ENCODE assay signal across 8 cellular contexts in genomic region chr9:17134396-17134842, GRCh38. TPM values are rescaled to one million over a fixed set of nuclear protein-coding genes. Genes with fewer than 3 reads are reported as not detected.
DNase-seq lines count a peak whose midpoint lies in the region; ATAC-seq and TF ChIP-seq lines count a peak whose summit lies in the region.

No MANE protein-coding gene starts in this region.

- no peaks in the 10 kb centered on the region for H3K27me3 ChIP-seq in GM06990 (replicated peaks; ENCODE audit: control insufficient read depth, insufficient read depth, low read length)

- DNase-seq in GM06990 (ENCODE audit: extremely low read depth, insufficient read length) (no peak), NCI-H524 treated with DMSO at 0.1 percent for 48 hours (lab: John Stamatoyannopoulos, UW) (peak; percentile 24), endothelial cell (ENCODE audit: low spot score) (no peak), NCI-H1417 treated with DMSO at 0.1 percent for 48 hours (lab: John Stamatoyannopoulos, UW) (no peak), HK-2 (ENCODE audit: unreplicated experiment) (no peak)
- DNase-seq in naive thymus-derived CD8-positive, alpha-beta T cell = no peak

- H3K36me3 ChIP-seq in GM06990 (ENCODE audit: control insufficient read depth, insufficient read depth, low read length) = no peaks in the 10 kb centered on the region

- TF ChIP-seq CTCF in GM06990 (IDR thresholded peaks at IDR 0.05; ENCODE audit: insufficient read depth, low read length, poor library complexity, severe bottlenecking) (no peak), endothelial cell (IDR thresholded peaks at IDR 0.05; ENCODE audit: unreplicated experiment) (no peak)

- POLR2A ChIA-PET in naive thymus-derived CD8-positive, alpha-beta T cell (lab: Charles Lee) = no interaction called here

- ATAC-seq in naive thymus-derived CD8-positive, alpha-beta T cell = no peak
- ATAC-seq in HG03521 (IDR thresholded peaks at IDR 0.05; ENCODE audit: unreplicated experiment) = no peak
- ATAC-seq in HG02981 (IDR thresholded peaks at IDR 0.05; ENCODE audit: unreplicated experiment) = no peak

- peak overlapping the region; percentile 96 for H3K4me3 Mint-ChIP-seq in endothelial cell (ENCODE audit: unreplicated experiment)
- H3K4me3 Mint-ChIP-seq in naive thymus-derived CD8-positive, alpha-beta T cell = peak overlapping the region; percentile 36 to 92 (median 77)

- H3K27me3 Mint-ChIP-seq in endothelial cell (ENCODE audit: unreplicated experiment) = no peaks in the 10 kb centered on the region
- H3K27me3 Mint-ChIP-seq in naive thymus-derived CD8-positive, alpha-beta T cell = peaks cover 19 to 37% (median 31%) of the 10 kb centered on the region in 5 donors

- H3K4me3 ChIP-seq in GM06990 (replicated peaks; ENCODE audit: low read depth, low read length) = peak overlapping the region; percentile 78

- peaks cover 8% of the 10 kb centered on the region for H3K4me1 Mint-ChIP-seq in endothelial cell (ENCODE audit: unreplicated experiment)
- H3K4me1 Mint-ChIP-seq in naive thymus-derived CD8-positive, alpha-beta T cell = peaks cover 5 to 15% (median 10%) of the 10 kb centered on the region in 4 donors

- no peaks in the 10 kb centered on the region for H3K9me3 Mint-ChIP-seq in endothelial cell (ENCODE audit: unreplicated experiment)
- H3K9me3 Mint-ChIP-seq in naive thymus-derived CD8-positive, alpha-beta T cell = peaks cover 0 to 8% (median 1%) of the 10 kb centered on the region in 9 donors

- H3K27ac Mint-ChIP-seq in endothelial cell (ENCODE audit: unreplicated experiment) = peak overlapping the region; percentile 87
- peak overlapping the region in 1 of 10 donors; percentile 79 for H3K27ac Mint-ChIP-seq in naive thymus-derived CD8-positive, alpha-beta T cell

- peaks cover 4% of the 10 kb centered on the region for H3K36me3 Mint-ChIP-seq in endothelial cell (ENCODE audit: low read depth, unreplicated experiment)
- peaks cover 0 to 4% (median 0%) of the 10 kb centered on the region in 3 donors for H3K36me3 Mint-ChIP-seq in naive thymus-derived CD8-positive, alpha-beta T cell

RNA-seq across cellular contexts. Expression of gene CNTLN, which starts 0.4 kb away (rescaled TPM):
- total RNA-seq in endothelial cell (ENCODE audit: unreplicated experiment) = 7.4 TPM
- not detected for total RNA-seq in naive thymus-derived CD8-positive, alpha-beta T cell
- polyA plus RNA-seq in naive thymus-derived CD8-positive, alpha-beta T cell = not detected
